In genomic region chr3:39385456-39386098, GRCh38 we compare ENCODE assay signal across 1 cellular context.
TF ChIP-seq lines count a peak whose summit lies in the region.

No MANE protein-coding gene starts in this region.

TF ChIP-seq in K562, 482 proteins besides CTCF, POLR2A, EP300 and RAD21 (continued from another document):
- TF ChIP-seq MGA (IDR thresholded peaks at IDR 0.05) = no peak
- TF ChIP-seq PPARD (CRISPR knock-in tag; IDR thresholded peaks at IDR 0.05) = no peak
- peak; percentile 60 for TF ChIP-seq DPF2 (IDR thresholded peaks at IDR 0.05)
- no peak for TF ChIP-seq ZNF707 (CRISPR knock-in tag; conservative IDR thresholded peaks at IDR 0.05)
- no peak for TF ChIP-seq ZBTB2 (IDR thresholded peaks at IDR 0.05)
- no peak for TF ChIP-seq ZNF143 (CRISPR knock-in tag; IDR thresholded peaks at IDR 0.05)
- no peak for TF ChIP-seq MBD1 (CRISPR knock-in tag; IDR thresholded peaks at IDR 0.05)
- no peak for TF ChIP-seq CHD2 (IDR thresholded peaks at IDR 0.05; ENCODE audit: low read depth, low read length)
- peak; percentile 77; the same call in 1 of the 2 replicates for TF ChIP-seq ZBTB7A (IDR thresholded peaks at IDR 0.05; ENCODE audit: borderline replicate concordance, control insufficient read depth, low read depth, low read length)
- no peak for TF ChIP-seq ZNF584 (CRISPR knock-in tag; IDR thresholded peaks at IDR 0.05; ENCODE audit: low read depth)
- TF ChIP-seq ZBTB43 (CRISPR knock-in tag; IDR thresholded peaks at IDR 0.05) = no peak
- TF ChIP-seq JUND (IDR thresholded peaks at IDR 0.05; ENCODE audit: borderline replicate concordance, low read depth, low read length) = peak; percentile 80
- peak; percentile 75; the same call in 2 of the 3 replicates for TF ChIP-seq JUND (tag; IDR thresholded peaks at IDR 0.05; ENCODE audit: borderline replicate concordance, low read depth, low read length)
- no peak for TF ChIP-seq ZNF75A (CRISPR knock-in tag; IDR thresholded peaks at IDR 0.05)
- no peak for TF ChIP-seq BHLHE40 (IDR thresholded peaks at IDR 0.05; ENCODE audit: low read length)
- TF ChIP-seq YY1 (IDR thresholded peaks at IDR 0.05; ENCODE audit: borderline replicate concordance in 1 of 3, control insufficient read depth in 1 of 3, extremely low read depth in 1 of 3, insufficient read depth in 3 of 3, insufficient read length in 1 of 3, insufficient replicate concordance in 2 of 3, low read depth in 1 of 3, low read length in 2 of 3) = peak in 1 of 3 experiments; percentile 50
- peak; percentile 26 for TF ChIP-seq RBBP5 (IDR thresholded peaks at IDR 0.05; ENCODE audit: borderline replicate concordance, insufficient read depth, low read length, poor library complexity, severe bottlenecking)
- TF ChIP-seq ZKSCAN3 (CRISPR knock-in tag; IDR thresholded peaks at IDR 0.05) = no peak
